In the genomic region with DNA sequence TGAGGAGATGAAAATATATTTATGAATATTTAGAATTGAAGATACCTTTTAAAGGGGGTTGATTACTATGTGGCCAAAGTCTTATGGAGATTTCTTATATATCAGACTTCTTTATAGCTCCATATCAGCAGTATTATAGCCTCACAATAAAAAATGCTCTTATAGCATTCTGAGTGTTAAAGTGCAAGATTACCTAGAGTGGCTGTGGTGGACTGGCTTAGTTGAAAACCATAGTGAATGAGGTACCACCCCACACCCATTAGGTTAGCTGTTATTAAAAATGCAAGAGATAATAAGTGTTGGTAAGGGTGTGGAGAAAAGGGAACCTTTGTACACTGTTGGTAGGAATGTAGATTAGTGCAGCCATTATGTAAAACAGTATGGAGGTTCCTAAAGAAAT, we compare ENCODE assay signal across 4 cellular contexts.
"Had no signal": no experiment of that assay in that cellular context is flagged by ENCODE, and none has a peak within 500 bp of the region (broad histone marks: within the 10 kb centered on the region; RNA-seq: fewer than 3 reads in every experiment).

No MANE protein-coding gene starts in this region.

- DNase-seq: H9, HCEC 1CT, IMR-90 had no signal

- H3K4me3 Mint-ChIP-seq: GM23338, H9 had no signal

- H3K4me1 Mint-ChIP-seq: GM23338, H9 had no signal

- H3K27ac Mint-ChIP-seq: GM23338, H9 had no signal

- H3K4me3 ChIP-seq: GM23338 had no signal

- ATAC-seq: GM23338 had no signal
